ENCODE assay signal across 12 cellular contexts in genomic region chr1:223730471-223730870, GRCh38. TPM values are rescaled to one million over a fixed set of nuclear protein-coding genes. Genes with fewer than 3 reads are reported as not detected.
DNase-seq lines count a peak whose midpoint lies in the region; ATAC-seq, FAIRE-seq and TF ChIP-seq lines count a peak whose summit lies in the region.
"Had no signal": no experiment of that assay in that cellular context is flagged by ENCODE, and none has a peak within 500 bp of the region (broad histone marks: within the 10 kb centered on the region; RNA-seq: fewer than 3 reads in every experiment).

No MANE protein-coding gene starts in this region.

- H3K9ac ChIP-seq in PC-3 (ENCODE audit: low read length): peak overlapping the region; percentile 26

- CTCF ChIA-PET in PC-3 (lab: Charles Lee): interaction anchor here (1.2 kb wide), 1 partner anchor 19 kb away, joined by 3 read pairs; no protein-coding TSS in a partner anchor

- peaks cover 23% of the 10 kb centered on the region for H4K20me1 ChIP-seq in PC-3 (ENCODE audit: low read length)

- no peaks in the 10 kb centered on the region for H3K27me3 Mint-ChIP-seq in effector memory CD8-positive, alpha-beta T cell
- peaks cover 3% of the 10 kb centered on the region for H3K27me3 Mint-ChIP-seq in nephron (ENCODE audit: low read depth)

- H3K9me2 ChIP-seq in PC-3 (replicated peaks; ENCODE audit: low read length): no peaks in the 10 kb centered on the region

- FAIRE-seq in GM12892 (lab: Jason Lieb, UNC): no peak
- FAIRE-seq: frontal cortex had no signal

- H3K27me3 ChIP-seq in ACC112 (ENCODE audit: insufficient read depth, low read length): no peaks in the 10 kb centered on the region
- no peaks in the 10 kb centered on the region for H3K27me3 ChIP-seq in PC-3 (ENCODE audit: low read length)

- TF ChIP-seq CTCF in PC-3 (conservative IDR thresholded peaks at IDR 0.05; ENCODE audit: low read depth, low read length): no peak
- no peak for TF ChIP-seq CTCF in nephron (IDR thresholded peaks at IDR 0.05; ENCODE audit: unreplicated experiment in 3 of 3)

- H3K27ac Mint-ChIP-seq in effector memory CD8-positive, alpha-beta T cell: peak overlapping the region; percentile 90 to 94
- H3K27ac Mint-ChIP-seq in nephron: peak overlapping the region; percentile 95 to 97 (median 97)

- H3K36me3 ChIP-seq in ACC112 (ENCODE audit: insufficient read depth, low read length) (peaks cover 29% of the 10 kb centered on the region; the same call in 1 of the 2 replicates), PC-3 (ENCODE audit: low read depth, low read length) (peaks cover 53% of the 10 kb centered on the region)

- no TSS peak for BruUV-seq in PC-3 (replicated peaks; lab: Mats Ljungman, UMichigan)

- H2AFZ ChIP-seq in ACC112 (ENCODE audit: low read length, unreplicated experiment) (no peak overlapping the region), PC-3 (ENCODE audit: low read length) (no peak overlapping the region)

- H3K9me3 Mint-ChIP-seq in effector memory CD8-positive, alpha-beta T cell: no peaks in the 10 kb centered on the region
- no peaks in the 10 kb centered on the region for H3K9me3 Mint-ChIP-seq in nephron

- peak overlapping the region; percentile 50 for H3K4me3 ChIP-seq in ACC112 (ENCODE audit: low read depth, low read length)
- peak overlapping the region; percentile 26; the same call in 1 of the 2 replicates for H3K4me3 ChIP-seq in PC-3 (ENCODE audit: low read length)

- no peak for TF ChIP-seq POLR2A in GM12892 (IDR thresholded peaks at IDR 0.05; ENCODE audit: low read depth, low read length)

- H3K27ac ChIP-seq in ACC112 (ENCODE audit: low read depth, low read length) (peak overlapping the region; percentile 92), PC-3 (ENCODE audit: low read length) (peak overlapping the region; percentile 88)

- H3K79me2 ChIP-seq in ACC112 (ENCODE audit: control insufficient read depth, insufficient read depth, low read length, unreplicated experiment): peaks cover 96% of the 10 kb centered on the region
- H3K79me2 ChIP-seq in PC-3 (ENCODE audit: low read length): peaks cover 100% of the 10 kb centered on the region

- ATAC-seq in PC-3 (no peak), GM21619 (IDR thresholded peaks at IDR 0.05; ENCODE audit: unreplicated experiment) (no peak), GM21423 (IDR thresholded peaks at IDR 0.05; ENCODE audit: unreplicated experiment) (no peak)
- ATAC-seq in effector memory CD8-positive, alpha-beta T cell (replicated peaks): no peak

- peak; percentile 61 for DNase-seq in PC-3
- no peak for DNase-seq in effector memory CD8-positive, alpha-beta T cell
- no peak for DNase-seq in HUDEP-2 (lab: John Stamatoyannopoulos, UW; ENCODE audit: unreplicated experiment in 76 of 76)
- DNase-seq in GM12892 (ENCODE audit: insufficient read length): no peak
- DNase-seq: activated CD4-positive, alpha-beta T cell treated with anti-CD3 and anti-CD28 coated beads for 4 hours; amniotic stem cell; NCI-H2107 had no signal

- H3K4me1 ChIP-seq in ACC112 (ENCODE audit: control insufficient read depth, insufficient read depth, low read length, unreplicated experiment) (peaks cover 85% of the 10 kb centered on the region), PC-3 (ENCODE audit: insufficient read depth, low read length) (peaks cover 90% of the 10 kb centered on the region)

- POLR2A ChIA-PET in PC-3 (lab: Charles Lee; ENCODE audit: unreplicated experiment): interaction anchor here (0.6 to 0.7 kb wide), 2 partner anchors 12 to 32 kb away, joined by 4 read pairs; no protein-coding TSS in a partner anchor

- peaks cover 11% of the 10 kb centered on the region for H3F3A ChIP-seq in PC-3 (ENCODE audit: low read length, unreplicated experiment)

- H3K36me3 Mint-ChIP-seq in effector memory CD8-positive, alpha-beta T cell (ENCODE audit: insufficient read depth): peaks cover 30% of the 10 kb centered on the region
- H3K36me3 Mint-ChIP-seq in nephron (ENCODE audit: low read depth): peaks cover 44% of the 10 kb centered on the region

- H3K4me3 Mint-ChIP-seq in effector memory CD8-positive, alpha-beta T cell: no peak overlapping the region
- peak overlapping the region; percentile 10 to 55 (median 30) for H3K4me3 Mint-ChIP-seq in nephron

- no peaks in the 10 kb centered on the region for H3K9me3 ChIP-seq in PC-3 (ENCODE audit: low read length)

- H3K4me2 ChIP-seq in PC-3 (ENCODE audit: low read length): peak overlapping the region; percentile 70

- peaks cover 65 to 79% of the 10 kb centered on the region in 2 donors for H3K4me1 Mint-ChIP-seq in effector memory CD8-positive, alpha-beta T cell (ENCODE audit: low read depth in 2 of 2)
- peaks cover 85% of the 10 kb centered on the region for H3K4me1 Mint-ChIP-seq in nephron

- intact Hi-C loops in PC-3 (cut with micrococcal nuclease): no loop called here

RNA-seq across cellular contexts. Expression of gene CAPN2, which starts 18.1 kb away (rescaled TPM):
- total RNA-seq in PC-3 (2014; rRNA removed): 1,259 and 1,457 TPM in 2 replicates
- 43.2 TPM for polyA plus RNA-seq in GM12892 (2012; ENCODE audit: missing spikeins)

Comparison
In these comparisons a context has a peak if more than half of its experiments do, and no peak if none do; other contexts are left out.
1. H3K4me3 Mint-ChIP-seq: peak in nephron (3 of 3); none in effector memory CD8-positive, alpha-beta T cell (0 of 2).